ENCODE assay signal across 30 cellular contexts in the genomic region with DNA sequence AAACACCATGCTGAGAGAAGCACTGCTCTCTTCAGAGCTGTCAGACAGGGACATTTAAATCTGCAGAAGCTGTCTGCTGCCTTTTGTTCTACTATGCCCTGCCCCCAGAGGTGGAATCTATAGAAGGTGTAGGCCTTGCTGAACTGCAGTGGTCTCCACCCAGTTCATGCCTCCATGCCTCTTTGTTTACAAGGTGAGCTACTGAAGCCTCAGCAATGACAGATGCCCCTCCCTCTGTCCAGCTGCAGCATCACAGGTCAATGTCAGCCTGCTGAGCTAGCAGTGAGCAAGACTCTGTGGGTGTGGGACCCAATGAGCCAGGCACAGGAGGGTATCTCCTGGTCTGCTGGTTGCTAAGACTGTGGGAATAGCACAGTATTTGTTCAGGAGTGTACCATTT. TPM values are rescaled to one million over a fixed set of nuclear protein-coding genes. Genes with fewer than 3 reads are reported as not detected.
"Had no signal": no experiment of that assay in that cellular context is flagged by ENCODE, and none has a peak within 500 bp of the region (broad histone marks: within the 10 kb centered on the region; RNA-seq: fewer than 3 reads in every experiment).

No MANE protein-coding gene starts in this region.

- H3K4me3 ChIP-seq: colonic mucosa, esophagus squamous epithelium, gastrocnemius medialis, heart right ventricle, left lung, lower lobe of right lung had no signal

- DNase-seq: colonic mucosa; cortex of kidney; effector CD8-positive, alpha-beta T cell; effector memory CD8-positive, alpha-beta T cell; endodermal cell; erythroblast; esophagus squamous epithelium; foreskin fibroblast; foreskin melanocyte; gastrocnemius medialis; glutamatergic neuron; head of caudate nucleus; heart right ventricle; hippocampal formation; left cardiac atrium; left lung; left ventricle myocardium superior; lower lobe of right lung; mesenchymal stem cell; midbrain; naive thymus-derived CD4-positive, alpha-beta T cell had no signal

- H3K36me3 ChIP-seq: colonic mucosa, esophagus squamous epithelium, gastrocnemius medialis, heart right ventricle, left lung, lower lobe of right lung had no signal

- FAIRE-seq: endometrium, islet of Langerhans, keratinocyte had no signal

- H3K4me1 ChIP-seq: colonic mucosa, esophagus squamous epithelium, gastrocnemius medialis, heart right ventricle, left lung, lower lobe of right lung had no signal

- H3K27me3 ChIP-seq: colonic mucosa, esophagus squamous epithelium, gastrocnemius medialis, heart right ventricle, left lung had no signal

- ATAC-seq: effector memory CD8-positive, alpha-beta T cell; esophagus mucosa; gastrocnemius medialis; heart right ventricle; left cardiac atrium; left lung; left ventricle myocardium superior; lower lobe of right lung; naive thymus-derived CD4-positive, alpha-beta T cell had no signal

- H3K9me3 ChIP-seq: colonic mucosa, gastrocnemius medialis, lower lobe of right lung had no signal

- H3K27ac ChIP-seq: colonic mucosa, epithelial cell of prostate, esophagus squamous epithelium, gastrocnemius medialis, heart right ventricle, left lung, lower lobe of right lung had no signal

RNA-seq across cellular contexts. Expression of a gene that starts 25.4 kb away (rescaled TPM):
- total RNA-seq: colonic mucosa; dermis microvascular lymphatic vessel endothelial cell; endodermal cell; esophagus mucosa; esophagus squamous epithelium; heart right ventricle; left cardiac atrium; left lung; left ventricle myocardium superior; lower leg skin; lower lobe of right lung; lung microvascular endothelial cell; mononuclear cell; naive thymus-derived CD4-positive, alpha-beta T cell had no signal
- polyA plus RNA-seq: heart right ventricle; keratinocyte; naive thymus-derived CD4-positive, alpha-beta T cell had no signal
